ENCODE assay signal across 29 cellular contexts in genomic region chr20:23301436-23302050, GRCh38.
"Had no signal": no experiment of that assay in that cellular context is flagged by ENCODE, and none has a peak within 500 bp of the region (broad histone marks: within the 10 kb centered on the region; RNA-seq: fewer than 3 reads in every experiment).

No MANE protein-coding gene starts in this region.

- H3K9me3 ChIP-seq: ascending aorta had no signal

- H3K27ac ChIP-seq: ascending aorta, breast epithelium, cardiac muscle cell, VCaP had no signal

- FAIRE-seq: endometrium, frontal cortex had no signal

- H3K36me3 Mint-ChIP-seq: activated naive CD4-positive, alpha-beta T cell treated with anti-CD3 and anti-CD28 coated beads, Interleukin-2, amount 50 U/mL, for 24 hours; activated naive CD8-positive, alpha-beta T cell treated with anti-CD3 and anti-CD28 coated beads, Interleukin-2, amount 10 ng/mL, durations not matched to agents 7 days and 5 days; brain; WTC11 had no signal

- H3K27me3 ChIP-seq: ascending aorta, breast epithelium, cardiac muscle cell had no signal

- DNase-seq: activated CD4-positive, alpha-beta memory T cell treated with anti-CD3 and anti-CD28 coated beads, Interleukin-2, amount 10 ng/mL, durations not matched to agents 7 days and 5 days; activated CD4-positive, alpha-beta T cell treated with anti-CD3 and anti-CD28 coated beads for 1 hour; activated CD4-positive, alpha-beta T cell treated with anti-CD3 and anti-CD28 coated beads for 4 hours; activated CD4-positive, alpha-beta T cell treated with anti-CD3 and anti-CD28 coated beads, Interleukin-2, amount 10 ng/mL, durations not matched to agents 7 days and 5 days; activated CD4-positive, alpha-beta T cell treated with anti-CD3 and anti-CD28 coated beads, Interleukin-2, amount 50 U/mL, for 4 hours; activated CD8-positive, alpha-beta memory T cell treated with anti-CD3 and anti-CD28 coated beads, Interleukin-2, amount 50 U/mL, for 48 hours; activated naive CD4-positive, alpha-beta T cell treated with anti-CD3 and anti-CD28 coated beads for 36 hours; activated naive CD8-positive, alpha-beta T cell treated with anti-CD3 and anti-CD28 coated beads, Interleukin-2, amount 10 ng/mL, durations not matched to agents 7 days and 5 days; activated T-cell treated with anti-CD3 and anti-CD28 coated beads for 4 hours; activated T-cell treated with anti-CD3 and anti-CD28 coated beads, Interleukin-2, amount 50 U/mL, for 24 hours; activated T-cell treated with anti-CD3 and anti-CD28 coated beads, Interleukin-2, amount 50 U/mL, for 72 hours; cortex of kidney; dermis blood vessel endothelial cell; effector CD4-positive, alpha-beta T cell; effector memory CD8-positive, alpha-beta T cell; foreskin fibroblast; hippocampal formation; T-helper 2 cell had no signal

- H3K4me3 Mint-ChIP-seq: activated CD4-positive, alpha-beta memory T cell treated with anti-CD3 and anti-CD28 coated beads, Interleukin-2, amount 10 ng/mL, durations not matched to agents 7 days and 5 days; activated CD4-positive, alpha-beta T cell treated with anti-CD3 and anti-CD28 coated beads, Interleukin-2, amount 10 ng/mL, durations not matched to agents 7 days and 5 days; activated naive CD4-positive, alpha-beta T cell treated with anti-CD3 and anti-CD28 coated beads for 36 hours; activated naive CD4-positive, alpha-beta T cell treated with anti-CD3 and anti-CD28 coated beads, Interleukin-2, amount 50 U/mL, for 24 hours; activated naive CD8-positive, alpha-beta T cell treated with anti-CD3 and anti-CD28 coated beads, Interleukin-2, amount 10 ng/mL, durations not matched to agents 7 days and 5 days; activated T-cell treated with anti-CD3 and anti-CD28 coated beads, Interleukin-2, amount 50 U/mL, for 24 hours; activated T-cell treated with anti-CD3 and anti-CD28 coated beads, Interleukin-2, amount 50 U/mL, for 72 hours; brain; central memory CD8-positive, alpha-beta T cell; effector memory CD8-positive, alpha-beta T cell; WTC11 had no signal

- H3K36me3 ChIP-seq: ascending aorta, breast epithelium, cardiac muscle cell had no signal

- H3K4me3 ChIP-seq: ascending aorta, breast epithelium, cardiac muscle cell had no signal

- H3K27ac Mint-ChIP-seq: activated CD4-positive, alpha-beta memory T cell treated with anti-CD3 and anti-CD28 coated beads, Interleukin-2, amount 10 ng/mL, durations not matched to agents 7 days and 5 days; activated CD4-positive, alpha-beta T cell treated with anti-CD3 and anti-CD28 coated beads, Interleukin-2, amount 10 ng/mL, durations not matched to agents 7 days and 5 days; activated naive CD4-positive, alpha-beta T cell treated with anti-CD3 and anti-CD28 coated beads for 36 hours; activated naive CD4-positive, alpha-beta T cell treated with anti-CD3 and anti-CD28 coated beads, Interleukin-2, amount 50 U/mL, for 24 hours; activated naive CD8-positive, alpha-beta T cell treated with anti-CD3 and anti-CD28 coated beads, Interleukin-2, amount 10 ng/mL, durations not matched to agents 7 days and 5 days; activated T-cell treated with anti-CD3 and anti-CD28 coated beads, Interleukin-2, amount 50 U/mL, for 24 hours; activated T-cell treated with anti-CD3 and anti-CD28 coated beads, Interleukin-2, amount 50 U/mL, for 72 hours; brain; effector memory CD8-positive, alpha-beta T cell; WTC11 had no signal

- H3K4me1 ChIP-seq: ascending aorta, breast epithelium had no signal

- H3K27me3 Mint-ChIP-seq: activated CD4-positive, alpha-beta memory T cell treated with anti-CD3 and anti-CD28 coated beads, Interleukin-2, amount 10 ng/mL, durations not matched to agents 7 days and 5 days; activated CD4-positive, alpha-beta T cell treated with anti-CD3 and anti-CD28 coated beads, Interleukin-2, amount 10 ng/mL, durations not matched to agents 7 days and 5 days; activated naive CD4-positive, alpha-beta T cell treated with anti-CD3 and anti-CD28 coated beads, Interleukin-2, amount 50 U/mL, for 24 hours; activated T-cell treated with anti-CD3 and anti-CD28 coated beads, Interleukin-2, amount 50 U/mL, for 24 hours had no signal

- H3K9me3 Mint-ChIP-seq: activated CD4-positive, alpha-beta memory T cell treated with anti-CD3 and anti-CD28 coated beads, Interleukin-2, amount 10 ng/mL, durations not matched to agents 7 days and 5 days; activated CD4-positive, alpha-beta T cell treated with anti-CD3 and anti-CD28 coated beads, Interleukin-2, amount 10 ng/mL, durations not matched to agents 7 days and 5 days; activated naive CD4-positive, alpha-beta T cell treated with anti-CD3 and anti-CD28 coated beads for 36 hours; activated naive CD4-positive, alpha-beta T cell treated with anti-CD3 and anti-CD28 coated beads, Interleukin-2, amount 50 U/mL, for 24 hours; activated naive CD8-positive, alpha-beta T cell treated with anti-CD3 and anti-CD28 coated beads, Interleukin-2, amount 10 ng/mL, durations not matched to agents 7 days and 5 days; activated T-cell treated with anti-CD3 and anti-CD28 coated beads, Interleukin-2, amount 50 U/mL, for 24 hours; activated T-cell treated with anti-CD3 and anti-CD28 coated beads, Interleukin-2, amount 50 U/mL, for 72 hours; brain; central memory CD8-positive, alpha-beta T cell; effector memory CD8-positive, alpha-beta T cell had no signal

- ATAC-seq: activated T-cell treated with anti-CD3 and anti-CD28 coated beads, Interleukin-2, amount 50 U/mL, for 72 hours; effector memory CD8-positive, alpha-beta T cell; esophagus mucosa; WTC11 had no signal

- H3K4me1 Mint-ChIP-seq: activated CD4-positive, alpha-beta memory T cell treated with anti-CD3 and anti-CD28 coated beads, Interleukin-2, amount 10 ng/mL, durations not matched to agents 7 days and 5 days; activated CD4-positive, alpha-beta T cell treated with anti-CD3 and anti-CD28 coated beads, Interleukin-2, amount 10 ng/mL, durations not matched to agents 7 days and 5 days; activated naive CD4-positive, alpha-beta T cell treated with anti-CD3 and anti-CD28 coated beads, Interleukin-2, amount 50 U/mL, for 24 hours; activated naive CD8-positive, alpha-beta T cell treated with anti-CD3 and anti-CD28 coated beads, Interleukin-2, amount 10 ng/mL, durations not matched to agents 7 days and 5 days; central memory CD8-positive, alpha-beta T cell had no signal
